ENCODE assay signal across 13 cellular contexts in genomic region chr10:11148131-11148530, GRCh38.
DNase-seq lines count a peak whose midpoint lies in the region; ATAC-seq and TF ChIP-seq lines count a peak whose summit lies in the region.
"Had no signal": no experiment of that assay in that cellular context is flagged by ENCODE, and none has a peak within 500 bp of the region (broad histone marks: within the 10 kb centered on the region; RNA-seq: fewer than 3 reads in every experiment).

No MANE protein-coding gene starts in this region.

- no peak overlapping the region for H2AK5ac ChIP-seq in H9 (ENCODE audit: insufficient read length, low read length)

- 0 out of 2 replicates have a peak, but pooled peaks cover 2% of the 10 kb centered on the region for H3K79me2 ChIP-seq in H9 (ENCODE audit: insufficient read depth, low read length)

- H3K4ac ChIP-seq in H9 (ENCODE audit: low read depth, low read length) = no peak overlapping the region

- H3K79me1 ChIP-seq in H9 (ENCODE audit: insufficient read depth, low read depth, low read length, poor library complexity, severe bottlenecking) = no peaks in the 10 kb centered on the region

- no peak overlapping the region for H2BK15ac ChIP-seq in H9 (ENCODE audit: low read depth, low read length)

- peaks cover 2% of the 10 kb centered on the region for H3K36me3 Mint-ChIP-seq in T-helper 2 cell treated with Interferon-gamma antibody and Interleukin-4, amounts not matched to agents 5 μg/mL and 100 μg/mL, for 36 hours (ENCODE audit: low read depth)
- H3K36me3 Mint-ChIP-seq in H9 (ENCODE audit: insufficient read depth in 1 of 3, low read depth in 3 of 3) = peaks cover 0 to 4% (median 0%) of the 10 kb centered on the region in 3 experiments; a peak in 2 of 7 replicates

- H3K4me3 ChIP-seq in Peyer's patch (no peak overlapping the region), heart left ventricle (no peak overlapping the region), spleen (peak overlapping the region in 1 of 8 donors; percentile 22)
- H3K4me3 ChIP-seq: K562, right lobe of liver had no signal

- peak overlapping the region; percentile 9 to 77 (median 52) for H3K27ac ChIP-seq in Peyer's patch
- H3K27ac ChIP-seq in heart left ventricle = peak overlapping the region; percentile 28 to 84 (median 70)
- peak overlapping the region; percentile 1 to 85 (median 77) for H3K27ac ChIP-seq in spleen
- no peak overlapping the region for H3K27ac ChIP-seq in H9 (ENCODE audit: insufficient read length, low read depth, low read length)
- H3K27ac ChIP-seq: right lobe of liver had no signal

- peaks cover 0 to 38% (median 19%) of the 10 kb centered on the region in 4 donors for H3K4me1 ChIP-seq in Peyer's patch
- H3K4me1 ChIP-seq in heart left ventricle = peaks cover 4 to 93% (median 70%) of the 10 kb centered on the region in 12 donors
- H3K4me1 ChIP-seq in spleen = peaks cover 30 to 91% (median 75%) of the 10 kb centered on the region in 6 donors
- H3K4me1 ChIP-seq in H9 (ENCODE audit: insufficient read depth, low read length) = peaks cover 15% of the 10 kb centered on the region; the same call in 1 of the 2 replicates
- H3K4me1 ChIP-seq: right lobe of liver had no signal

- no peaks in the 10 kb centered on the region for H3K27me3 ChIP-seq in Peyer's patch
- no peaks in the 10 kb centered on the region for H3K27me3 ChIP-seq in heart left ventricle
- H3K27me3 ChIP-seq in spleen (replicated peaks in 1 of 7) = no peaks in the 10 kb centered on the region
- H3K27me3 ChIP-seq in H9 (ENCODE audit: insufficient read depth, low read length) = no peaks in the 10 kb centered on the region
- H3K27me3 ChIP-seq: right lobe of liver had no signal

- no peaks in the 10 kb centered on the region for H3K23me2 ChIP-seq in H9 (ENCODE audit: insufficient read length, low read depth, low read length, poor library complexity, severe bottlenecking)

- DNase-seq in T-helper 2 cell treated with Interferon-gamma antibody and Interleukin-4, amounts not matched to agents 5 μg/mL and 100 μg/mL, for 36 hours (ENCODE audit: low spot score) = no peak
- no peak for DNase-seq in T-helper 2 cell
- DNase-seq in Peyer's patch = no peak
- no peak for DNase-seq in heart left ventricle
- no peak for DNase-seq in spleen
- no peak for DNase-seq in dermis blood vessel endothelial cell
- no peak for DNase-seq in H9
- DNase-seq: 8988T, NCI-H1436, NCI-H524 treated with DMSO at 0.1 percent for 48 hours, right lobe of liver had no signal

- TF ChIP-seq POLR2A in Peyer's patch (IDR thresholded peaks at IDR 0.05) = no peak
- TF ChIP-seq POLR2A in heart left ventricle (IDR thresholded peaks at IDR 0.05) = no peak
- no peak for TF ChIP-seq POLR2A in spleen (IDR thresholded peaks at IDR 0.05)

- H2BK5ac ChIP-seq in H9 (ENCODE audit: insufficient read length, low read length) = no peak overlapping the region

- no peak overlapping the region for H3T11ph ChIP-seq in H9 (ENCODE audit: low read length)

- TF ChIP-seq CTCF in Peyer's patch (IDR thresholded peaks at IDR 0.05) = no peak
- TF ChIP-seq CTCF in heart left ventricle (IDR thresholded peaks at IDR 0.05) = no peak
- no peak for TF ChIP-seq CTCF in spleen (IDR thresholded peaks at IDR 0.05 in 8 of 11, conservative IDR thresholded peaks at IDR 0.05 in 3 of 11)
- no peak for TF ChIP-seq CTCF in H9 (conservative IDR thresholded peaks at IDR 0.05)

- ATAC-seq in heart left ventricle = peak; percentile 56 to 80 (median 76)
- no peak for ATAC-seq in HG02938 (IDR thresholded peaks at IDR 0.05; ENCODE audit: unreplicated experiment)
- ATAC-seq: K562 had no signal

- no peak overlapping the region for H2BK20ac ChIP-seq in H9 (ENCODE audit: low read depth, low read length, poor library complexity, severe bottlenecking)

- H4K8ac ChIP-seq in H9 (replicated peaks; ENCODE audit: insufficient read length, low read depth, low read length) = no peak overlapping the region

- H3K27me3 Mint-ChIP-seq in T-helper 2 cell treated with Interferon-gamma antibody and Interleukin-4, amounts not matched to agents 5 μg/mL and 100 μg/mL, for 36 hours (ENCODE audit: low read depth) = no peaks in the 10 kb centered on the region
- H3K27me3 Mint-ChIP-seq in H9 (ENCODE audit: low read depth) = no peaks in the 10 kb centered on the region

- 51 to 64% (median 55%) methylated on average over 6 of the region's 6 CpGs for WGBS in heart left ventricle, 4 donors
- 71 to 75% (median 74%) methylated on average over 6 of the region's 6 CpGs for WGBS in spleen, 5 donors
- no CpG with 5 or more reads among the region's 6 CpGs for WGBS in H9 (ENCODE audit: extremely low coverage, insufficient read length, low lambda C conversion rate)

- H4K5ac ChIP-seq in H9 (ENCODE audit: insufficient read length, low read depth, low read length) = no peak overlapping the region

- peaks cover 89% of the 10 kb centered on the region for H3K4me1 Mint-ChIP-seq in T-helper 2 cell treated with Interferon-gamma antibody and Interleukin-4, amounts not matched to agents 5 μg/mL and 100 μg/mL, for 36 hours (ENCODE audit: low read depth)
- peaks cover 76 to 77% of the 10 kb centered on the region in 2 experiments for H3K4me1 Mint-ChIP-seq in H9

- no peak overlapping the region for H3K18ac ChIP-seq in H9 (ENCODE audit: insufficient read length, low read depth, low read length)

- H3K23ac ChIP-seq in H9 (ENCODE audit: insufficient read length, low read depth, low read length) = no peak overlapping the region

- no peak overlapping the region for H4K91ac ChIP-seq in H9 (ENCODE audit: insufficient read length, low read depth, low read length)

- H3K4me2 ChIP-seq in H9 (ENCODE audit: insufficient read depth, insufficient read length, low read length) = no peak overlapping the region

- no peak overlapping the region for H2BK12ac ChIP-seq in H9 (ENCODE audit: insufficient read length, low read depth, low read length)

- H3K9me3 Mint-ChIP-seq in T-helper 2 cell treated with Interferon-gamma antibody and Interleukin-4, amounts not matched to agents 5 μg/mL and 100 μg/mL, for 36 hours = no peaks in the 10 kb centered on the region
- H3K9me3 Mint-ChIP-seq in H9 = no peaks in the 10 kb centered on the region

- H3K9me3 ChIP-seq in Peyer's patch (no peaks in the 10 kb centered on the region), heart left ventricle (no peaks in the 10 kb centered on the region), spleen (no peaks in the 10 kb centered on the region), H9 (ENCODE audit: control insufficient read depth, low read depth, low read length) (no peaks in the 10 kb centered on the region)
- H3K9me3 ChIP-seq: right lobe of liver had no signal

- H3K36me3 ChIP-seq in Peyer's patch (no peaks in the 10 kb centered on the region), heart left ventricle (no peaks in the 10 kb centered on the region), spleen (no peaks in the 10 kb centered on the region)
- H3K36me3 ChIP-seq: right lobe of liver had no signal

- intact Hi-C loops in heart left ventricle (cut with DNase I) (loop anchor here in 1 of 10 donors (5.0 kb wide), 1 partner anchor 106 kb away; no protein-coding TSS in a partner anchor), spleen (cut with DNase I; ENCODE audit: low total_unique reads) (no loop called here)

- peak overlapping the region; percentile 95 for H3K27ac Mint-ChIP-seq in T-helper 2 cell treated with Interferon-gamma antibody and Interleukin-4, amounts not matched to agents 5 μg/mL and 100 μg/mL, for 36 hours
- H3K27ac Mint-ChIP-seq in H9 = no peak overlapping the region

- H3K14ac ChIP-seq in H9 (ENCODE audit: insufficient read depth, low read length) = no peak overlapping the region

- peak overlapping the region; percentile 84 for H3K4me3 Mint-ChIP-seq in T-helper 2 cell treated with Interferon-gamma antibody and Interleukin-4, amounts not matched to agents 5 μg/mL and 100 μg/mL, for 36 hours
- H3K4me3 Mint-ChIP-seq in H9 = no peak overlapping the region

- H4K20me1 ChIP-seq in H9 (ENCODE audit: control insufficient read depth, insufficient read depth, insufficient read length) = no peaks in the 10 kb centered on the region

- H2AFZ ChIP-seq in H9 (ENCODE audit: low read length) = no peak overlapping the region

- no peak overlapping the region for H3K56ac ChIP-seq in H9 (ENCODE audit: insufficient read length, low read depth, low read length)

- no peak overlapping the region for H2BK120ac ChIP-seq in H9 (ENCODE audit: low read depth, low read length, poor library complexity, severe bottlenecking)

- H3K9ac ChIP-seq in H9 (ENCODE audit: extremely low read depth, insufficient read length, low read length) = no peak overlapping the region
